Comparison of ENCODE assay signal across 1 cellular context in genomic region chr4:147085796-147086195, GRCh38.
A peak's percentile ranks its signal among the peaks of the same experiment; 100 is the strongest.
TF ChIP-seq lines count a peak whose summit lies in the region.

No MANE protein-coding gene starts in this region.

TF ChIP-seq in SK-N-SH treated with all-trans-retinoic acid at 6 μM for 48 hours, 23 proteins besides CTCF, POLR2A, EP300 and RAD21 (continued from another document):
- TF ChIP-seq CREB5 (CRISPR knock-in tag; IDR thresholded peaks at IDR 0.05; ENCODE audit: low read depth) (peak; percentile 34; the same call in 1 of the 2 replicates), GLIS3 (CRISPR knock-in tag; IDR thresholded peaks at IDR 0.05) (no peak), CSRNP3 (CRISPR knock-in tag; IDR thresholded peaks at IDR 0.05) (no peak)
